In genomic region chr2:161430416-161430815, GRCh38 we compare ENCODE assay signal across 35 cellular contexts. TPM values are rescaled to one million over a fixed set of nuclear protein-coding genes. Genes with fewer than 3 reads are reported as not detected.
"Had no signal": no experiment of that assay in that cellular context is flagged by ENCODE, and none has a peak within 500 bp of the region (broad histone marks: within the 10 kb centered on the region; RNA-seq: fewer than 3 reads in every experiment).

No MANE protein-coding gene starts in this region.

- FAIRE-seq: colon, endometrium, endothelial cell of umbilical vein had no signal

- DNase-seq: activated B cell treated with CpG ODN at 0.5 μM for 24 hours; activated CD4-positive, alpha-beta T cell treated with anti-CD3 and anti-CD28 coated beads for 48 hours; activated CD4-positive, alpha-beta T cell treated with anti-CD3 and anti-CD28 coated beads, Interleukin-2, amount 50 U/mL, for 1 hour; activated CD4-positive, alpha-beta T cell treated with anti-CD3 and anti-CD28 coated beads, Interleukin-2, amount 50 U/mL, for 48 hours; activated CD8-positive, alpha-beta memory T cell treated with anti-CD3 and anti-CD28 coated beads for 24 hours; activated CD8-positive, alpha-beta T cell treated with anti-CD3 and anti-CD28 coated beads for 36 hours; activated effector memory CD4-positive, alpha-beta T cell treated with Interleukin-2 at 50 U/mL for 16 hours; activated gamma-delta T cell treated with Interleukin-2 at 50 U/mL for 16 hours; activated naive CD4-positive, alpha-beta T cell treated with anti-CD3 and anti-CD28 coated beads, Interleukin-2, amount 50 U/mL, for 16 hours; activated naive CD4-positive, alpha-beta T cell treated with Interleukin-2 at 50 U/mL for 16 hours; activated T-cell treated with anti-CD3 and anti-CD28 coated beads, Interleukin-2, amount 50 U/mL, for 4 hours; amniotic stem cell; aorta; body of pancreas; caudate nucleus; cortex of kidney; dermis blood vessel endothelial cell; effector CD4-positive, alpha-beta T cell; esophagus squamous epithelium; foreskin melanocyte; heart right ventricle; T-helper 17 cell; T1000; WERI-Rb-1 had no signal

- H3K9me3 ChIP-seq: body of pancreas had no signal

- H3K4me3 ChIP-seq: body of pancreas, esophagus squamous epithelium, gastroesophageal sphincter, heart right ventricle had no signal

- ATAC-seq: activated CD4-positive, CD25-positive, alpha-beta regulatory T cell treated with anti-CD3 and anti-CD28 coated beads, Interleukin-2, amount 50 U/mL, for 24 hours; activated CD8-positive, alpha-beta T cell treated with anti-CD3 and anti-CD28 coated beads for 36 hours; activated T-cell treated with anti-CD3 and anti-CD28 coated beads, Interleukin-2, amount 50 U/mL, for 4 hours; activated T-helper 17 cell treated with anti-CD3 and anti-CD28 coated beads, Interleukin-2, amount 50 U/mL, for 72 hours; body of pancreas; gastroesophageal sphincter; heart right ventricle; T-helper 17 cell had no signal

- H3K36me3 ChIP-seq: esophagus squamous epithelium, gastroesophageal sphincter, heart right ventricle, WERI-Rb-1 had no signal

- H3K27ac ChIP-seq: body of pancreas, epithelial cell of prostate, esophagus squamous epithelium, gastroesophageal sphincter, heart right ventricle, WERI-Rb-1 had no signal

RNA-seq across cellular contexts. Expression of gene TBR1, which starts 14.3 kb away (rescaled TPM):
- total RNA-seq: activated CD8-positive, alpha-beta T cell treated with anti-CD3 and anti-CD28 coated beads for 36 hours; activated T-cell treated with anti-CD3 and anti-CD28 coated beads, Interleukin-2, amount 50 U/mL, for 4 hours; aorta; body of pancreas; chondrocyte; dermis blood vessel endothelial cell; fibroblast of lung; fibroblast of villous mesenchyme; gastroesophageal sphincter; glomerular endothelial cell; heart right ventricle; T-helper 17 cell had no signal
- polyA plus RNA-seq: aorta, fibroblast of lung, heart right ventricle had no signal
